In genomic region chr14:77543637-77544334, GRCh38 we compare ENCODE assay signal across 23 cellular contexts. TPM values are rescaled to one million over a fixed set of nuclear protein-coding genes. Genes with fewer than 3 reads are reported as not detected.
DNase-seq lines count a peak whose midpoint lies in the region; ATAC-seq and TF ChIP-seq lines count a peak whose summit lies in the region.
"Had no signal": no experiment of that assay in that cellular context is flagged by ENCODE, and none has a peak within 500 bp of the region (broad histone marks: within the 10 kb centered on the region; RNA-seq: fewer than 3 reads in every experiment).

No MANE protein-coding gene starts in this region.

- H3K27me3 ChIP-seq in AG04450 (ENCODE audit: control insufficient read depth, insufficient read depth, low read length), result no peaks in the 10 kb centered on the region
- H3K27me3 ChIP-seq in hepatocyte, result no peaks in the 10 kb centered on the region
- no peaks in the 10 kb centered on the region for H3K27me3 ChIP-seq in sigmoid colon
- H3K27me3 ChIP-seq: heart right ventricle, thyroid gland had no signal

- H3K79me2 ChIP-seq in hepatocyte, result no peaks in the 10 kb centered on the region

- POLR2A ChIA-PET in AG04450 (lab: Yijun Ruan, JAX), result no interaction called here

- CTCF ChIA-PET in AG04450 (lab: Charles Lee), result interaction anchor here (1.8 to 2.2 kb wide), 2 partner anchors 8 to 84 kb away, joined by 6 to 15 read pairs; no protein-coding TSS in a partner anchor

- no peaks in the 10 kb centered on the region for H4K20me1 ChIP-seq in hepatocyte (ENCODE audit: insufficient read depth, poor library complexity, severe bottlenecking)

- TF ChIP-seq EP300 in sigmoid colon (IDR thresholded peaks at IDR 0.05), result no peak

- no peaks in the 10 kb centered on the region for H3K9me2 ChIP-seq in hepatocyte (replicated peaks; ENCODE audit: insufficient read depth)

- H3K27ac ChIP-seq in AG04450 (ENCODE audit: low read depth, low read length) (peak overlapping the region; percentile 21), hepatocyte (peak overlapping the region; percentile 58), sigmoid colon (peak overlapping the region in 3 of 4 donors; percentile 55 to 72 (median 59))
- H3K27ac ChIP-seq: psoas muscle had no signal

- H3K36me3 ChIP-seq in hepatocyte (replicated peaks; ENCODE audit: insufficient read depth, low read depth) (no peaks in the 10 kb centered on the region), sigmoid colon (peaks cover 0 to 14% (median 3%) of the 10 kb centered on the region in 4 donors)

- DNase-seq in AG04450 (ENCODE audit: low read depth, low spot score) (no peak), astrocyte of the hippocampus (ENCODE audit: low read depth, low spot score) (peak; percentile 21), hepatocyte (ENCODE audit: low spot score) (no peak), sigmoid colon (no peak), NCI-H524 (lab: John Stamatoyannopoulos, UW) (no peak)
- DNase-seq in stimulated activated CD4-positive, alpha-beta T cell treated with anti-CD3 and anti-CD28 coated beads, Interleukin-15, amount 100 ng/mL, for 24 hours, result no peak
- DNase-seq: 8988T; activated CD4-positive, alpha-beta T cell treated with anti-CD3 and anti-CD28 coated beads, Interleukin-2, amount 10 ng/mL, durations not matched to agents 24 days and 14 days; activated T-cell treated with anti-CD3 and anti-CD28 coated beads for 4 hours; CD8-positive, alpha-beta memory T cell; central memory CD4-positive, alpha-beta T cell; EL; heart right ventricle; kidney; NCI-H187; NCI-H510A; psoas muscle; thyroid gland had no signal

- no peak for TF ChIP-seq CTCF in AG04450 (IDR thresholded peaks at IDR 0.05; ENCODE audit: low read depth, low read length)
- no peak for TF ChIP-seq CTCF in hepatocyte (IDR thresholded peaks at IDR 0.05; ENCODE audit: poor library complexity)
- TF ChIP-seq CTCF in sigmoid colon (IDR thresholded peaks at IDR 0.05), result no peak

- H2AFZ ChIP-seq in hepatocyte, result no peak overlapping the region

- 80% methylated on average over 3 of the region's 3 CpGs for WGBS in hepatocyte (ENCODE audit: low lambda C conversion rate, missing lambda C conversion rate)
- 92 to 95% methylated on average over 3 of the region's 3 CpGs for WGBS in sigmoid colon, 2 donors

- ATAC-seq in HG03457 (IDR thresholded peaks at IDR 0.05; ENCODE audit: unreplicated experiment) (no peak), GM21825 (IDR thresholded peaks at IDR 0.05; ENCODE audit: unreplicated experiment) (no peak)
- ATAC-seq: psoas muscle had no signal

- intact Hi-C loops in sigmoid colon (cut with DNase I), result no loop called here

- H3K9me3 ChIP-seq in AG04450 (ENCODE audit: control insufficient read depth, insufficient read depth, low read length) (no peaks in the 10 kb centered on the region), hepatocyte (ENCODE audit: low read depth) (no peaks in the 10 kb centered on the region), sigmoid colon (no peaks in the 10 kb centered on the region)
- H3K9me3 ChIP-seq: heart right ventricle, psoas muscle, thyroid gland had no signal

- H3K4me2 ChIP-seq in hepatocyte, result peak overlapping the region; percentile 47

- peaks cover 24% of the 10 kb centered on the region for H3K4me1 ChIP-seq in hepatocyte (ENCODE audit: insufficient read depth)
- H3K4me1 ChIP-seq in sigmoid colon, result peaks cover 0 to 31% (median 22%) of the 10 kb centered on the region in 4 donors

- TF ChIP-seq POLR2A in sigmoid colon (IDR thresholded peaks at IDR 0.05), result no peak

- H3K4me3 ChIP-seq in AG04450 (ENCODE audit: low read depth, low read length) (no peak overlapping the region), hepatocyte (no peak overlapping the region), sigmoid colon (no peak overlapping the region)
- H3K4me3 ChIP-seq: heart right ventricle, psoas muscle, thyroid gland had no signal

RNA-seq across cellular contexts. Expression of gene ISM2, which starts 45.2 kb away (rescaled TPM):
- polyA plus RNA-seq in AG04450 (2011; rRNA removed) (not detected in 2 replicates), hepatocyte (6.3 and 9.0 TPM in 2 replicates), sigmoid colon (under 1 TPM in 1 of 3 donors, not detected in 2; 0.45 TPM)
- not detected in 2 replicates for polyA minus RNA-seq in AG04450 (2011; rRNA and poly(A)+ RNA removed)
- total RNA-seq in hepatocyte (5.1 and 8.1 TPM in 2 replicates), sigmoid colon (1 to 10 TPM in 1 of 4 donors, under 1 TPM in 2, not detected in 1; 0.33 to 1.1 (median 0.36) TPM)
- total RNA-seq: CD8-positive, alpha-beta memory T cell; H4; heart right ventricle; HT1080; OCI-LY7; psoas muscle; thyroid gland had no signal
- polyA plus RNA-seq: CD8-positive, alpha-beta memory T cell; heart right ventricle had no signal
